In the genomic region with DNA sequence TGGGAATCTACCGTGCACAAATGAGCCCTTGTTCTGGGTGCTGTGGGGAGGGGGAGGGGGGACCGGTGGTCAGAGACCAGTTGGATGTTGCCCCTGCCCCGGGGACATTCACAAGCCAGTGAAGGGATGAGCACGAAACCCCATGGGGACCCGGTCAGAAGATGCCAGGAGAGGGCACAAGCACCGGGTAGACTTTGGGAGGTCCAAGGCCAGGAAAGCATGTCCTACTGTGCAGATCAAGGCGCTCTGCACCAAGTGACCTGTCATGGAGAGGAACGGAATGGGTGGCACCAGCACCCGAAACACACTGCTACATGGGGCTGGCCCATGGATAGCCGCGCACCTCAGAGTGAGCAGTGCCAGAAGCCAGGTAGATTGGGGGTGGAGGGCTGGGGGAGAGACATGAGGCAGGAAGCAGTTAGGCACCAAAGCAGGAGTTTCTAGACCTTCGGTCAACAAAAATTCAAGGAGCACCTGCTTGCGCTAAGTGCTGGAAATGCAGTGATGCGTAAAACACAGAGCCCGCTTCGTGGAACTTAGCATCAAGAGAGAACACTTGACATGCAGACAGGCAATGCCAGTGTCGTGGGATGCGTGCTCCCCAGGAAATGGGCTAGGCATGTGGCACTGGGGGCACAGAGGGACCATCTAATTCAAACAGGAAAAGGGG, we compare ENCODE assay signal across 1 cellular context.
TF ChIP-seq lines count a peak whose summit lies in the region.

No MANE protein-coding gene starts in this region.

TF ChIP-seq in H1, 55 proteins besides CTCF, POLR2A, EP300 and RAD21 (continued from another document):
- TF ChIP-seq SUZ12 (IDR thresholded peaks at IDR 0.05; ENCODE audit: low read length) = no peak
